Comparison of ENCODE assay signal across 9 cellular contexts in genomic region chr2:207156451-207157161, GRCh38. TPM values are rescaled to one million over a fixed set of nuclear protein-coding genes. Genes with fewer than 3 reads are reported as not detected.
A peak's percentile ranks its signal among the peaks of the same experiment; 100 is the strongest.
DNase-seq lines count a peak whose midpoint lies in the region; ATAC-seq, FAIRE-seq and TF ChIP-seq lines count a peak whose summit lies in the region.
"Had no signal": no experiment of that assay in that cellular context is flagged by ENCODE, and none has a peak within 500 bp of the region (broad histone marks: within the 10 kb centered on the region; RNA-seq: fewer than 3 reads in every experiment).

No MANE protein-coding gene starts in this region.

- peaks cover 47% of the 10 kb centered on the region for H3K36me3 ChIP-seq in endodermal cell (ENCODE audit: control insufficient read depth, insufficient read depth, low read length)

- H3K4me2 ChIP-seq in A549: peak overlapping the region; percentile 45

- H3K9me3 ChIP-seq in A549 (no peaks in the 10 kb centered on the region), endodermal cell (ENCODE audit: control insufficient read depth, low read length) (no peaks in the 10 kb centered on the region)

- H3K36me3 Mint-ChIP-seq in endodermal cell (ENCODE audit: low read depth): no peaks in the 10 kb centered on the region

- peaks cover 99% of the 10 kb centered on the region for H3K4me1 ChIP-seq in A549
- H3K4me1 ChIP-seq in endodermal cell (ENCODE audit: control insufficient read depth, insufficient read depth, low read length): peaks cover 20% of the 10 kb centered on the region
- H3K4me1 ChIP-seq: parathyroid adenoma had no signal

- H3K27ac Mint-ChIP-seq in endodermal cell: peak overlapping the region; percentile 86

- TF ChIP-seq RAD21 in A549 (conservative IDR thresholded peaks at IDR 0.05 in 1 of 2, IDR thresholded peaks at IDR 0.05 in 1 of 2): no peak

- no peaks in the 10 kb centered on the region for H3K27me3 Mint-ChIP-seq in endodermal cell (ENCODE audit: insufficient read depth)

- POLR2A ChIA-PET in A549 (lab: Yijun Ruan, JAX): interaction anchor here (0.6 to 1.3 kb wide), 3 partner anchors 9 to 10 kb away, joined by 4 to 5 read pairs (median 4); partner anchors contain the start of gene KLF7

- no peak for TF ChIP-seq EP300 in A549 (IDR thresholded peaks at IDR 0.05)

- peaks cover 80% of the 10 kb centered on the region for H3K4me1 Mint-ChIP-seq in endodermal cell

- H3K4me3 Mint-ChIP-seq in endodermal cell: no peak overlapping the region

- no peak overlapping the region for H3K9ac ChIP-seq in endodermal cell (ENCODE audit: extremely low read depth, low read length, poor library complexity, severe bottlenecking)
- H3K9ac ChIP-seq: parathyroid adenoma had no signal

- H3K4me3 ChIP-seq in A549: no peak overlapping the region
- H3K4me3 ChIP-seq in endodermal cell (ENCODE audit: low read length): no peak overlapping the region

- H3K9me3 Mint-ChIP-seq in endodermal cell: no peaks in the 10 kb centered on the region

- H3K27ac ChIP-seq in A549 (peak overlapping the region in 1 of 2 experiments; percentile 46; a peak in 4 of 6 replicates), endodermal cell (ENCODE audit: low read depth, low read length) (no peak overlapping the region)
- H3K27ac ChIP-seq: parathyroid adenoma had no signal

- TF ChIP-seq POLR2A in A549 (IDR thresholded peaks at IDR 0.05; ENCODE audit: low read length): no peak

- TF ChIP-seq CTCF in A549 (IDR thresholded peaks at IDR 0.05) (no peak), endodermal cell (conservative IDR thresholded peaks at IDR 0.05) (no peak)

- DNase-seq in A549 (ENCODE audit: low read depth in 1 of 2, low spot score in 1 of 2) (no peak), endodermal cell (no peak), RCC 7860 (ENCODE audit: low spot score) (no peak), T1000 (lab: John Stamatoyannopoulos, UW) (no peak), frontal cortex (ENCODE audit: low spot score in 2 of 2) (no peak)

- H3K27me3 ChIP-seq in endodermal cell (ENCODE audit: control insufficient read depth, insufficient read depth, low read length, poor library complexity, severe bottlenecking): no peaks in the 10 kb centered on the region

- CTCF ChIA-PET in A549 (lab: Yijun Ruan, JAX): interaction anchor here (0.6 to 2.0 kb wide), 3 partner anchors 172 to 460 kb away, joined by 3 to 7 read pairs (median 3); no protein-coding TSS in a partner anchor

- 72% methylated on average over 5 of the region's 5 CpGs for WGBS in A549 (ENCODE audit: missing lambda C conversion rate)
- WGBS in endodermal cell (ENCODE audit: insufficient coverage in 1 of 2, insufficient read length in 1 of 2), 2 experiments: 94 to 100% methylated on average over 3 to 5 of the region's 5 CpGs

- ATAC-seq in A549 (peak in 1 of 2 experiments; percentile 11; a peak in 3 of 6 replicates), GM19025 (IDR thresholded peaks at IDR 0.05; ENCODE audit: low read depth, unreplicated experiment) (peak; percentile 45), HG03280 (IDR thresholded peaks at IDR 0.05; ENCODE audit: unreplicated experiment) (peak; percentile 62), GM19452 (IDR thresholded peaks at IDR 0.05; ENCODE audit: unreplicated experiment) (no peak)

- FAIRE-seq in A549 (lab: Jason Lieb, UNC) (no peak), RCC 7860 (lab: Jason Lieb, UNC) (no peak), frontal cortex (lab: Jason Lieb, UNC) (no peak)

TF ChIP-seq in A549, 52 proteins besides CTCF, POLR2A, EP300 and RAD21:
- TF ChIP-seq ZSCAN20 (CRISPR knock-in tag; IDR thresholded peaks at IDR 0.05): no peak
- no peak for TF ChIP-seq RARB (CRISPR knock-in tag; IDR thresholded peaks at IDR 0.05)
- TF ChIP-seq POLR2AphosphoS2 (conservative IDR thresholded peaks at IDR 0.05; ENCODE audit: low read length): no peak

RNA-seq across cellular contexts. Expression of gene KLF7, which starts 9.1 kb away (rescaled TPM):
- polyA plus RNA-seq in A549 (2011; rRNA removed): 29.8 and 31.5 TPM in 2 replicates
- polyA plus RNA-seq in A549 (2012; cell fraction: cytosol; rRNA removed): 15.5 and 19.1 TPM in 2 replicates
- polyA plus RNA-seq in A549 (2012; cell fraction: nucleus; rRNA removed): 29.5 and 35.8 TPM in 2 replicates
- 17.2 to 18.0 TPM (median 17.8 TPM) in 3 replicates for polyA plus RNA-seq in A549 (2017; fragmentation: RNase III; extraction: RNeasy Plus Mini Kit Qiagen cat#74134 plus additional on column Dnase treatment)
- polyA minus RNA-seq in A549 (2011; rRNA and poly(A)+ RNA removed): 101 and 114 TPM in 2 replicates
- total RNA-seq in endodermal cell: 10 to 100 TPM; 27.4 to 27.8 TPM
- 23.3 TPM for polyA plus RNA-seq in endodermal cell (2013, experiment 1 of 2)
- polyA plus RNA-seq in endodermal cell (2013, experiment 2 of 2): 22.4 TPM
- 52.6 TPM for total RNA-seq in frontal cortex
